In the genomic region with DNA sequence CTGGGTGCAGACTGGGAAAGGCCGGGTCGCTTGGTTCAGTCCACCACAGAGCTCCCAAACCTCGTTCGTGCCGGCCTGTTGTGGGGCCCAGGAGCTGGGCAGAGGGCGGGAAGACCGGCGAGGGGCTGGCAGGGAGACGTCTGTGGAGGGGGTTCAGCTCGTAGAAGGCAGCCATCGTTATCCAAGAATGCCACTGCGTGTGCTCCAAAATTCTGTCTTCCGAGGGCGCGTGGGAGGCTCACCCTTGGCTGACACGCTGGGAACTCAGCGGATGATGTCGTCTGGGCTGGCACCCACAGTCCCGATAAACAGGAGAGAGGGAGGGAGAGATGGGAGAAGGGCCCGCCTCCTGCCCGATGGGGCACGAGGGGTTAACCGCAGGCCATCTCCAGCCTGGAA, we compare ENCODE assay signal across 15 cellular contexts.
DNase-seq lines count a peak whose midpoint lies in the region; ATAC-seq and TF ChIP-seq lines count a peak whose summit lies in the region.
"Had no signal": no experiment of that assay in that cellular context is flagged by ENCODE, and none has a peak within 500 bp of the region (broad histone marks: within the 10 kb centered on the region; RNA-seq: fewer than 3 reads in every experiment).

No MANE protein-coding gene starts in this region.

- H3K4me3 ChIP-seq in SJSA1 (no peak overlapping the region), esophagus squamous epithelium (no peak overlapping the region), osteoblast (ENCODE audit: insufficient read depth, low read length) (peak overlapping the region; percentile 71), uterus (no peak overlapping the region)
- H3K4me3 ChIP-seq: BLaER1 treated with 17β-estradiol and CSF1 and Interleukin-3, amounts not matched to agents 10 nM and 100 nM; neural progenitor cell had no signal

- no peaks in the 10 kb centered on the region for H3K36me3 Mint-ChIP-seq in CD14-positive monocyte
- H3K36me3 Mint-ChIP-seq: activated naive CD8-positive, alpha-beta T cell treated with anti-CD3 and anti-CD28 coated beads for 36 hours; mesothelial cell of epicardium; neural progenitor cell had no signal

- H3K4me2 ChIP-seq in osteoblast (ENCODE audit: insufficient read depth, low read length) = peak overlapping the region; percentile 91
- H3K4me2 ChIP-seq: neural progenitor cell had no signal

- H4K20me1 ChIP-seq in osteoblast (ENCODE audit: insufficient read depth, low read length) = no peaks in the 10 kb centered on the region
- H4K20me1 ChIP-seq: BLaER1 treated with 17β-estradiol and CSF1 and Interleukin-3, amounts not matched to agents 10 nM and 100 nM had no signal

- H3K27me3 Mint-ChIP-seq in CD14-positive monocyte (ENCODE audit: low read depth in 3 of 3) = peaks cover 8 to 24% (median 12%) of the 10 kb centered on the region in 3 donors

- DNase-seq in SJSA1 (ENCODE audit: low read depth in 1 of 2, low spot score in 2 of 2) (no peak), esophagus squamous epithelium (lab: John Stamatoyannopoulos, UW) (no peak), osteoblast (ENCODE audit: insufficient read length, low spot score, missing footprints) (peak; percentile 87), uterus (peak in 1 of 2 donors; percentile 33), CD14-positive monocyte (ENCODE audit: low spot score) (no peak)
- no peak for DNase-seq in central memory CD4-positive, alpha-beta T cell
- DNase-seq: activated naive CD8-positive, alpha-beta T cell treated with anti-CD3 and anti-CD28 coated beads for 36 hours; activated T-cell treated with anti-CD3 and anti-CD28 coated beads, Interleukin-2, amount 50 U/mL, for 4 hours; immature natural killer cell; NCI-H187 treated with DMSO at 0.1 percent for 48 hours; stimulated activated naive CD4-positive, alpha-beta T cell treated with Interleukin-2 at 50 U/mL for 16 hours had no signal

- H3K27me3 ChIP-seq in SJSA1 (replicated peaks) (no peaks in the 10 kb centered on the region), esophagus squamous epithelium (peaks cover 0 to 40% (median 0%) of the 10 kb centered on the region in 4 donors), osteoblast (ENCODE audit: insufficient read depth, low read length) (no peaks in the 10 kb centered on the region), uterus (peaks cover 0 to 3% of the 10 kb centered on the region in 2 donors)
- H3K27me3 ChIP-seq: BLaER1 treated with 17β-estradiol and CSF1 and Interleukin-3, amounts not matched to agents 10 nM and 100 nM; neural progenitor cell had no signal

- TF ChIP-seq POLR2A in esophagus squamous epithelium (IDR thresholded peaks at IDR 0.05) (no peak), uterus (IDR thresholded peaks at IDR 0.05) (no peak)

- no peaks in the 10 kb centered on the region for H3K4me1 Mint-ChIP-seq in CD14-positive monocyte
- H3K4me1 Mint-ChIP-seq: activated naive CD8-positive, alpha-beta T cell treated with anti-CD3 and anti-CD28 coated beads for 36 hours; immature natural killer cell; neural progenitor cell had no signal

- H3K9me3 Mint-ChIP-seq in CD14-positive monocyte = peaks cover 1 to 12% (median 3%) of the 10 kb centered on the region in 7 donors
- H3K9me3 Mint-ChIP-seq: activated naive CD8-positive, alpha-beta T cell treated with anti-CD3 and anti-CD28 coated beads for 36 hours; activated T-cell treated with anti-CD3 and anti-CD28 coated beads, Interleukin-2, amount 50 U/mL, for 4 hours; mesothelial cell of epicardium had no signal

- ATAC-seq in GM19397 (IDR thresholded peaks at IDR 0.05; ENCODE audit: unreplicated experiment) = no peak
- ATAC-seq: activated T-cell treated with anti-CD3 and anti-CD28 coated beads, Interleukin-2, amount 50 U/mL, for 4 hours had no signal

- H3K9me3 ChIP-seq in SJSA1 (replicated peaks) = no peaks in the 10 kb centered on the region
- H3K9me3 ChIP-seq in esophagus squamous epithelium = no peaks in the 10 kb centered on the region
- peaks cover 2% of the 10 kb centered on the region for H3K9me3 ChIP-seq in osteoblast (ENCODE audit: low read depth, low read length)
- H3K9me3 ChIP-seq in uterus = no peaks in the 10 kb centered on the region

- no peak overlapping the region for H3K4me3 Mint-ChIP-seq in CD14-positive monocyte
- H3K4me3 Mint-ChIP-seq: activated naive CD8-positive, alpha-beta T cell treated with anti-CD3 and anti-CD28 coated beads for 36 hours; activated T-cell treated with anti-CD3 and anti-CD28 coated beads, Interleukin-2, amount 50 U/mL, for 4 hours; immature natural killer cell; mesothelial cell of epicardium; neural progenitor cell had no signal

- intact Hi-C loops in esophagus squamous epithelium (cut with DNase I) = no loop called here
- intact Hi-C loops in uterus (cut with DNase I; ENCODE audit: low total_unique reads) = no loop called here
- intact Hi-C loops in CD14-positive monocyte (cut with micrococcal nuclease) = no loop called here

- H3K27ac Mint-ChIP-seq in CD14-positive monocyte = no peak overlapping the region
- H3K27ac Mint-ChIP-seq: activated naive CD8-positive, alpha-beta T cell treated with anti-CD3 and anti-CD28 coated beads for 36 hours; immature natural killer cell; mesothelial cell of epicardium; neural progenitor cell had no signal

- no peak for TF ChIP-seq CTCF in esophagus squamous epithelium (IDR thresholded peaks at IDR 0.05)
- TF ChIP-seq CTCF in osteoblast (IDR thresholded peaks at IDR 0.05; ENCODE audit: extremely low read depth, low read depth, low read length) = no peak
- TF ChIP-seq CTCF in uterus (IDR thresholded peaks at IDR 0.05) = no peak
- TF ChIP-seq CTCF in CD14-positive monocyte (IDR thresholded peaks at IDR 0.05) = no peak

- H3K4me1 ChIP-seq in SJSA1 (replicated peaks) = peaks cover 32% of the 10 kb centered on the region
- peaks cover 0 to 4% (median 4%) of the 10 kb centered on the region in 3 donors for H3K4me1 ChIP-seq in esophagus squamous epithelium
- peaks cover 42% of the 10 kb centered on the region for H3K4me1 ChIP-seq in osteoblast (ENCODE audit: insufficient read depth, low read length)
- H3K4me1 ChIP-seq in uterus = no peaks in the 10 kb centered on the region
- H3K4me1 ChIP-seq: neural progenitor cell had no signal

- H3K79me2 ChIP-seq in osteoblast (ENCODE audit: insufficient read depth, low read length) = no peaks in the 10 kb centered on the region

- H2AFZ ChIP-seq in osteoblast (ENCODE audit: low read length) = peak overlapping the region; percentile 24
- H2AFZ ChIP-seq: neural progenitor cell had no signal

- no peaks in the 10 kb centered on the region for H3K36me3 ChIP-seq in SJSA1
- no peaks in the 10 kb centered on the region for H3K36me3 ChIP-seq in esophagus squamous epithelium
- H3K36me3 ChIP-seq in osteoblast (ENCODE audit: insufficient read depth, low read length) = no peaks in the 10 kb centered on the region
- no peaks in the 10 kb centered on the region for H3K36me3 ChIP-seq in uterus
- H3K36me3 ChIP-seq: BLaER1 treated with 17β-estradiol and CSF1 and Interleukin-3, amounts not matched to agents 10 nM and 100 nM; neural progenitor cell had no signal

- H3K27ac ChIP-seq in SJSA1 (peak overlapping the region; percentile 75), esophagus squamous epithelium (peak overlapping the region in 3 of 4 donors; percentile 24 to 54 (median 25)), osteoblast (ENCODE audit: low read depth, low read length) (peak overlapping the region; percentile 100), uterus (peak overlapping the region; percentile 36 to 49)
- H3K27ac ChIP-seq: BLaER1 treated with 17β-estradiol and CSF1 and Interleukin-3, amounts not matched to agents 10 nM and 100 nM; neural progenitor cell had no signal

- 80 to 90% methylated on average over 1 to 2 of the region's 23 CpGs for WGBS in esophagus squamous epithelium, 2 donors

Comparison
In these comparisons a context has a peak if more than half of its experiments do, and no peak if none do; other contexts are left out.
1. H3K27ac ChIP-seq: peak in every context shown above with its lines; median percentile 100 in osteoblast; 75 in SJSA1; 42 in uterus; 25 in esophagus squamous epithelium.